Comparison of ENCODE assay signal across 3 cellular contexts in the genomic region with DNA sequence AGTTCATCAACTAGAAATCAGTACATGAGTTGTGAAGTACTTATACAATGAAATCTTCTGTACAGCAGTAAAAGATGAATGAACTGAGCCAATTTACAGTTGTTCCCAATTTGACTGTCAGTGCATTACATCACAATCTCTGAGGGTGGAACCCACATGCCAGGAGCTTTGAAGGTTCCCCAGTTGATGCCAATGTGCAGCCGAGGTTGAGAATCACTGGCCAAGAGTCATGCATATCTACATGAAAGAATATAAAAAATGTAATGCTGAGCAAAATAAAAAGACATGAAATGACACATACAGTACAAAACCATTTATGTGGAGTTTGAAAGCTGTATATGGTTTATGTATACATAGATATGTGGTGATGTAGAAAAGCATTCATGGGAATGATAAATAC.
"Had no signal": no experiment of that assay in that cellular context is flagged by ENCODE, and none has a peak within 500 bp of the region (broad histone marks: within the 10 kb centered on the region; RNA-seq: fewer than 3 reads in every experiment).

No MANE protein-coding gene starts in this region.

- DNase-seq: GDM1, GF-D8 had no signal

- ATAC-seq: GM12878 had no signal
